In genomic region chr17:72843591-72843990, GRCh38 we compare ENCODE assay signal across 15 cellular contexts.
A peak's percentile ranks its signal among the peaks of the same experiment; 100 is the strongest.
DNase-seq lines count a peak whose midpoint lies in the region; ATAC-seq and TF ChIP-seq lines count a peak whose summit lies in the region.
"Had no signal": no experiment of that assay in that cellular context is flagged by ENCODE, and none has a peak within 500 bp of the region (broad histone marks: within the 10 kb centered on the region; RNA-seq: fewer than 3 reads in every experiment).

No MANE protein-coding gene starts in this region.

- H3K4me3 ChIP-seq in mucosa of descending colon = no peak overlapping the region
- H3K4me3 ChIP-seq: BLaER1 treated with 17β-estradiol and CSF1 and Interleukin-3, amounts not matched to agents 10 nM and 100 nM; GM23338 had no signal

- DNase-seq in DMS53 (lab: John Stamatoyannopoulos, UW) = peak; percentile 10
- DNase-seq in DMS53 treated with DMSO at 0.1 percent for 48 hours (lab: John Stamatoyannopoulos, UW; ENCODE audit: unreplicated experiment) = no peak
- peak; percentile 16 for DNase-seq in SW480 (ENCODE audit: low spot score)
- no peak for DNase-seq in mucosa of descending colon
- no peak for DNase-seq in HPDE6-E6E7 (ENCODE audit: extremely low spot score)
- DNase-seq in activated CD4-positive, alpha-beta T cell treated with anti-CD3 and anti-CD28 coated beads, Interleukin-2, amount 50 U/mL, for 4 hours = no peak
- DNase-seq: CD8-positive, alpha-beta T cell; DMS 273 treated with DMSO at 0.1 percent for 48 hours; DMS79; GDM1; HCEC 1CT; KG1 had no signal

- no peak for TF ChIP-seq CTCF in mucosa of descending colon (IDR thresholded peaks at IDR 0.05)

- H3K36me3 ChIP-seq in mucosa of descending colon (ENCODE audit: low read depth) = no peaks in the 10 kb centered on the region

- H3K4me1 ChIP-seq in mucosa of descending colon (ENCODE audit: low read depth) = no peaks in the 10 kb centered on the region
- H3K4me1 ChIP-seq: BLaER1 treated with 17β-estradiol and CSF1 and Interleukin-3, amounts not matched to agents 10 nM and 100 nM had no signal

- no peaks in the 10 kb centered on the region for H3K9me3 ChIP-seq in mucosa of descending colon

- intact Hi-C loops in mucosa of descending colon (cut with DNase I, micrococcal nuclease) = no loop called here

- ATAC-seq in mucosa of descending colon = peak; percentile 66
- ATAC-seq in GM18909 (IDR thresholded peaks at IDR 0.05; ENCODE audit: poor library complexity, unreplicated experiment) = no peak
- ATAC-seq: CD8-positive, alpha-beta T cell; GM23338 had no signal

Comparison
In these comparisons a context has a peak if more than half of its experiments do, and no peak if none do; other contexts are left out.
1. DNase-seq: peak in DMS53 (single experiment) and SW480 (single experiment); none in DMS53 treated with DMSO at 0.1 percent for 48 hours (single experiment), mucosa of descending colon (0 of 3), HPDE6-E6E7 (single experiment) and activated CD4-positive, alpha-beta T cell treated with anti-CD3 and anti-CD28 coated beads, Interleukin-2, amount 50 U/mL, for 4 hours (0 of 2).